Comparison of ENCODE assay signal across 1 cellular context in the genomic region with DNA sequence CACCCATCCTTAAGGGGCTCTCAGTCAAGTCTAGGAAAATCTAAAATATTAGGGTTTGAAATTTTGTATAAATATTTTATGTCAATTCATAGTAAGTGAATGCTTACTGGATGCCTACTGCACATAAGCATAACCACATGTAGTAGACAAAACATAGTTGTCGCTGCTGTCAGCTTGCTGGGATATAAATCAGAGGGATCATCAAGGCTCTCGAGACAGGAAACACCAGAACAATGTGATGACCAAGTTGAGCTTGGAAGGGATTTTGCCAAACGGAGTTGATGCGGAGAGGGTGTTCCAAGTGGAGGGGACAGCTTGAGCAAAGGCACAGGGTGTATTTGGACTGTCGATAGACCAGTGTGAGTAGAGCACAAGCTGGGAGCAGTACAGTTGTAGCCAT.
TF ChIP-seq lines count a peak whose summit lies in the region.

No MANE protein-coding gene starts in this region.

TF ChIP-seq in IMR-90, 13 proteins besides CTCF, POLR2A, EP300 and RAD21:
- TF ChIP-seq MAZ (IDR thresholded peaks at IDR 0.05; ENCODE audit: borderline replicate concordance, low read depth, low read length): no peak
- no peak for TF ChIP-seq FOS (IDR thresholded peaks at IDR 0.05; ENCODE audit: low read depth, low read length)
- no peak for TF ChIP-seq NFE2L2 (IDR thresholded peaks at IDR 0.05; ENCODE audit: low read depth, low read length)
- no peak for TF ChIP-seq MXI1 (IDR thresholded peaks at IDR 0.05; ENCODE audit: borderline replicate concordance, low read depth, low read length)
- TF ChIP-seq RCOR1 (IDR thresholded peaks at IDR 0.05; ENCODE audit: insufficient replicate concordance, low read length): no peak
- no peak for TF ChIP-seq SMC3 (IDR thresholded peaks at IDR 0.05; ENCODE audit: low read depth, low read length)
- no peak for TF ChIP-seq RFX5 (IDR thresholded peaks at IDR 0.05; ENCODE audit: low read depth, low read length)
- TF ChIP-seq, protein P1, sequence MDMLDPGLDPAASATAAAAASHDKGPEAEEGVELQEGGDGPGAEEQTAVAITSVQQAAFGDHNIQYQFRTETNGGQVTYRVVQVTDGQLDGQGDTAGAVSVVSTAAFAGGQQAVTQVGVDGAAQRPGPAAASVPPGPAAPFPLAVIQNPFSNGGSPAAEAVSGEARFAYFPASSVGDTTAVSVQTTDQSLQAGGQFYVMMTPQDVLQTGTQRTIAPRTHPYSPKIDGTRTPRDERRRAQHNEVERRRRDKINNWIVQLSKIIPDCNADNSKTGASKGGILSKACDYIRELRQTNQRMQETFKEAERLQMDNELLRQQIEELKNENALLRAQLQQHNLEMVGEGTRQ (IDR thresholded peaks at IDR 0.05; ENCODE audit: low read depth, low read length): no peak
- TF ChIP-seq BHLHE40 (IDR thresholded peaks at IDR 0.05; ENCODE audit: low read depth, low read length): no peak
- TF ChIP-seq, protein P2, sequence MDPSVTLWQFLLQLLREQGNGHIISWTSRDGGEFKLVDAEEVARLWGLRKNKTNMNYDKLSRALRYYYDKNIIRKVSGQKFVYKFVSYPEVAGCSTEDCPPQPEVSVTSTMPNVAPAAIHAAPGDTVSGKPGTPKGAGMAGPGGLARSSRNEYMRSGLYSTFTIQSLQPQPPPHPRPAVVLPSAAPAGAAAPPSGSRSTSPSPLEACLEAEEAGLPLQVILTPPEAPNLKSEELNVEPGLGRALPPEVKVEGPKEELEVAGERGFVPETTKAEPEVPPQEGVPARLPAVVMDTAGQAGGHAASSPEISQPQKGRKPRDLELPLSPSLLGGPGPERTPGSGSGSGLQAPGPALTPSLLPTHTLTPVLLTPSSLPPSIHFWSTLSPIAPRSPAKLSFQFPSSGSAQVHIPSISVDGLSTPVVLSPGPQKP (IDR thresholded peaks at IDR 0.05; ENCODE audit: borderline replicate concordance, low read depth, low read length): no peak
- no peak for TF ChIP-seq MAFK (IDR thresholded peaks at IDR 0.05; ENCODE audit: low read depth, low read length)
- TF ChIP-seq CHD1 (IDR thresholded peaks at IDR 0.05; ENCODE audit: low read depth, low read length): no peak
- TF ChIP-seq CEBPB (IDR thresholded peaks at IDR 0.05; ENCODE audit: low read depth, low read length): no peak
TF ChIP-seq in IMR-90: peak in this region for 0.
